Comparison of ENCODE assay signal across 8 cellular contexts in the genomic region with DNA sequence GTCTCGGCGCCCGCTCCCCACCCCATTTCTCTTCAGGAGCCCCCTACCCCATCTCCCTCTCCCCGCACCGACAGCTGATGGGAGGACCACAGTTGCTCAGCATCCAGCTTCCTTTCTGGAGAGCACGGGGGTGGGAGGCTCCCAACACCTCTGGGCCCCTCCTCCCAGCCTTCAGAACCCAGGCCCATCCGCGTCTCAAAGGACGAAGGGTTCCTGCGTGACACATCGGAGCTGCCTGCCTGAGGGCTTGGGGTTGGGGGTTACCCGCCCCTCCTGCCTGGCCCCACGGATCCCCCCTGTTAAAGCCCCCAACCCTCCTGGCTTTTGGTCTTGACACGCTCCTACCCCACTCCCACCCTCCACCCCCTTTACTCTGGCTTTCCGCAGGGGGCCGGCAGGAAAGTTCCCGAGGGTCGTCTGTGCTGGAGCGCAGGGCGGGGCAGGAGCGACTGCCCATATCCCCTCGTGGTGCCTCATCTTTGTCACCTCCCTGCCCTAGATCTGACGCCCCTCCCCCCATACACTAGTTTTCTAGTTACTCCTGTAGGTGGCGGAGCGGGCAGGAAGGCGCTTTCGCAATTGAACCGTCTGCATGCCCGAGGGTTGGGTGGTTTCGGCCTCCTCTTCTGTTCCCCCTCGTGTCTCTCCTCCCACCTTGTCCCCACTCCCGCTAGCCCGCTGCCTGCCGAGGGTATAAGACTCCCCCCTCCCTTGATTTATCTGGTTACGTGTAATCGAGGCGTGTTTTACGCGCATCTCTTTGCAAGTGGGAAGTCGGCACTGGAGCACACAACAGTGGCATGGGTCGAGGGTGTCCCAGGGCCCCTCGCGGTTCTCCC. TPM values are rescaled to one million over a fixed set of nuclear protein-coding genes. Genes with fewer than 3 reads are reported as not detected.
A peak's percentile ranks its signal among the peaks of the same experiment; 100 is the strongest.
DNase-seq lines count a peak whose midpoint lies in the region; ATAC-seq, FAIRE-seq and TF ChIP-seq lines count a peak whose summit lies in the region.

No MANE protein-coding gene starts in this region.

- H3K4me1 ChIP-seq in H1 (replicated peaks in 1 of 4; ENCODE audit: control insufficient read depth in 3 of 4, insufficient read depth in 4 of 4, low read length in 3 of 4) (peaks cover 0 to 6% (median 4%) of the 10 kb centered on the region in 4 experiments; a peak in 5 of 7 replicates), mesenchymal stem cell (ENCODE audit: control insufficient read depth, insufficient read depth, low read depth, low read length) (peaks cover 17% of the 10 kb centered on the region)

- CTCF ChIA-PET in H1 (lab: Charles Lee; ENCODE audit: partially characterized antibody) = interaction anchor here (0.7 to 2.5 kb wide), 40 partner anchors 11 to 327 kb away, joined by 3 to 36 read pairs (median 5); partner anchors contain the start of genes CD209, RETN and ZNF358

- no peak for TF ChIP-seq POLR2A in H1 (IDR thresholded peaks at IDR 0.05; ENCODE audit: control extremely low read depth in 1 of 2, low read depth in 2 of 2, low read length in 2 of 2)

- POLR2A ChIA-PET in H1 (lab: Charles Lee; ENCODE audit: partially characterized antibody) = interaction anchor here (0.6 to 2.1 kb wide), 9 partner anchors 12 to 196 kb away, joined by 3 to 11 read pairs (median 4); no protein-coding TSS in a partner anchor

- WGBS in H1 (ENCODE audit: extremely low coverage in 1 of 2, insufficient coverage in 1 of 2, insufficient read length in 1 of 2, insufficient replicate concordance in 2 of 2, low coverage in 1 of 2, low lambda C conversion rate in 2 of 2, missing lambda C conversion rate in 1 of 2), 2 experiments = 23% methylated on average over 33 of the region's 43 CpGs; no CpG with 5 or more reads in 1 of the 2 experiments
- 28% methylated on average over 43 of the region's 43 CpGs for WGBS in mesenchymal stem cell

- H3K56ac ChIP-seq in H1 (replicated peaks; ENCODE audit: insufficient read length, low read depth, low read length) = peak overlapping the region; percentile 90

- TF ChIP-seq CTCF in AG09309 (IDR thresholded peaks at IDR 0.05; ENCODE audit: control insufficient read depth, insufficient read depth, low read depth, low read length, missing control alignments) (peak; percentile 78), H1 (IDR thresholded peaks at IDR 0.05; ENCODE audit: control extremely low read depth in 1 of 3, insufficient read depth in 1 of 3, low read depth in 1 of 3, low read length in 3 of 3) (peak; percentile 65 to 75 (median 71))

- H3K23ac ChIP-seq in H1 (ENCODE audit: insufficient read length) (no peak overlapping the region), mesenchymal stem cell (ENCODE audit: low read length in 2 of 2) (peak overlapping the region in 1 of 2 experiments; percentile 96)

- peak; percentile 53 to 68 for TF ChIP-seq RAD21 in H1 (IDR thresholded peaks at IDR 0.05 in 1 of 2, conservative IDR thresholded peaks at IDR 0.05 in 1 of 2; ENCODE audit: low read depth in 2 of 2, low read length in 2 of 2)

- H3K79me2 ChIP-seq in H1 (ENCODE audit: control insufficient read depth in 1 of 2, insufficient read depth in 2 of 2, low read length in 2 of 2) = peaks cover 0 to 6% of the 10 kb centered on the region in 2 experiments; a peak in 1 of 4 replicates

- DNase-seq in AG09309 (ENCODE audit: low read depth) = peak; percentile 23
- peak; percentile 9 for DNase-seq in NCI-H82 treated with DMSO at 0.1 percent for 48 hours (lab: John Stamatoyannopoulos, UW; ENCODE audit: unreplicated experiment)
- DNase-seq in activated CD8-positive, alpha-beta memory T cell treated with anti-CD3 and anti-CD28 coated beads for 48 hours (ENCODE audit: low read depth in 2 of 3, low spot score in 2 of 3) = peak; percentile 59 to 71 (median 60)
- DNase-seq in H1 (ENCODE audit: low read depth in 1 of 2, low spot score in 2 of 2) = peak; percentile 62 to 82
- DNase-seq in mesenchymal stem cell = peak; percentile 71
- peak; percentile 71 to 95 (median 82) for DNase-seq in stimulated activated CD4-positive, alpha-beta T cell treated with anti-CD3 and anti-CD28 coated beads, TNF-alpha, amount 100 ng/mL, for 48 hours (ENCODE audit: low read depth in 3 of 3)
- DNase-seq in GOT3 (lab: John Stamatoyannopoulos, UW) = no peak

- H4K5ac ChIP-seq in H1 (ENCODE audit: insufficient read length, low read depth, low read length) = peak overlapping the region; percentile 79

- H3K79me1 ChIP-seq in H1 (ENCODE audit: low read depth, low read length) = peaks cover 4% of the 10 kb centered on the region
- H3K79me1 ChIP-seq in mesenchymal stem cell (replicated peaks; ENCODE audit: low read length, poor library complexity, severe bottlenecking) = peaks cover 23% of the 10 kb centered on the region

- H3K9ac ChIP-seq in H1 (replicated peaks in 1 of 4; ENCODE audit: extremely low read depth in 1 of 4, low read depth in 3 of 4, low read length in 3 of 4) = peak overlapping the region in 2 of 4 experiments; percentile 48 to 60; a peak in 4 of 7 replicates
- H3K9ac ChIP-seq in mesenchymal stem cell (ENCODE audit: low read length) = peak overlapping the region; percentile 94

- H2BK5ac ChIP-seq in H1 (ENCODE audit: low read depth, low read length) (peak overlapping the region; percentile 2), mesenchymal stem cell (ENCODE audit: low read depth, low read length, poor library complexity, severe bottlenecking) (no peak overlapping the region)

- H4K8ac ChIP-seq in H1 (ENCODE audit: extremely low read depth, insufficient read depth, low read length) (no peak overlapping the region; the same call in none of the 2 replicates), mesenchymal stem cell (ENCODE audit: low read length) (peak overlapping the region; percentile 99)

- H3K23me2 ChIP-seq in H1 (ENCODE audit: low read depth, low read length) = peaks cover 8% of the 10 kb centered on the region; the same call in 1 of the 2 replicates

- peak overlapping the region; percentile 96 for H3K4me3 ChIP-seq in AG09309 (ENCODE audit: control insufficient read depth, low read depth, low read length)
- H3K4me3 ChIP-seq in H1 (ENCODE audit: extremely low read depth in 1 of 4, insufficient read depth in 2 of 4, low read depth in 3 of 4, low read length in 4 of 4) = peak overlapping the region; percentile 53 to 98 (median 80)
- H3K4me3 ChIP-seq in mesenchymal stem cell (ENCODE audit: insufficient read depth in 1 of 2, low read depth in 1 of 2, low read length in 2 of 2) = peak overlapping the region; percentile 93 to 100

- H3K27me3 ChIP-seq in H1 (replicated peaks in 1 of 4; ENCODE audit: control insufficient read depth in 3 of 4, extremely low read depth in 1 of 4, insufficient read depth in 3 of 4, low read length in 3 of 4) (peaks cover 0 to 6% (median 1%) of the 10 kb centered on the region in 4 experiments; a peak in 2 of 7 replicates), mesenchymal stem cell (ENCODE audit: control insufficient read depth in 1 of 2, insufficient read depth in 1 of 2, low read length in 2 of 2) (peaks cover 18 to 31% of the 10 kb centered on the region in 2 experiments)

- H3K9me3 ChIP-seq in H1 (ENCODE audit: insufficient read depth in 2 of 2, low read depth in 1 of 2, low read length in 1 of 2) (no peaks in the 10 kb centered on the region), mesenchymal stem cell (ENCODE audit: control insufficient read depth, low read length) (no peaks in the 10 kb centered on the region)

- H2BK20ac ChIP-seq in H1 (ENCODE audit: low read length) = no peak overlapping the region

- H2BK120ac ChIP-seq in H1 (replicated peaks; ENCODE audit: low read depth, low read length) (no peak overlapping the region), mesenchymal stem cell (ENCODE audit: low read depth, low read length) (peak overlapping the region; percentile 98)

- H3K18ac ChIP-seq in H1 (ENCODE audit: extremely low read depth, low read length) = peak overlapping the region; percentile 78
- peak overlapping the region; percentile 97 to 99 for H3K18ac ChIP-seq in mesenchymal stem cell (ENCODE audit: low read depth in 1 of 2, low read length in 2 of 2)

- peak overlapping the region; percentile 32 for H3K4ac ChIP-seq in H1 (replicated peaks; ENCODE audit: insufficient read length, low read depth, low read length)
- H3K4ac ChIP-seq in mesenchymal stem cell (ENCODE audit: low read depth in 1 of 2, low read length in 2 of 2) = peak overlapping the region; percentile 6 to 99

- H3K14ac ChIP-seq in H1 (ENCODE audit: insufficient read length) (no peak overlapping the region), mesenchymal stem cell (ENCODE audit: low read length in 2 of 2) (no peak overlapping the region)

- peaks cover 0 to 8% of the 10 kb centered on the region in 2 experiments for H4K20me1 ChIP-seq in H1 (replicated peaks in 1 of 2; ENCODE audit: control insufficient read depth in 1 of 2, insufficient read depth in 2 of 2, low read length in 2 of 2)

- peaks cover 0 to 12% (median 6%) of the 10 kb centered on the region in 4 experiments; a peak in 4 of 8 replicates for H3K36me3 ChIP-seq in H1 (ENCODE audit: control insufficient read depth in 2 of 4, insufficient read depth in 4 of 4, low read length in 3 of 4)
- H3K36me3 ChIP-seq in mesenchymal stem cell (ENCODE audit: control insufficient read depth in 1 of 2, insufficient read depth in 2 of 2, low read depth in 1 of 2, low read length in 2 of 2) = peaks cover 17 to 32% of the 10 kb centered on the region in 2 experiments

- FAIRE-seq in H1 (lab: Jason Lieb, UNC) = no peak

- no peak overlapping the region for H2AFZ ChIP-seq in H1 (ENCODE audit: low read length)
- H2AFZ ChIP-seq in mesenchymal stem cell (ENCODE audit: low read depth, low read length) = peak overlapping the region; percentile 89

- H3K4me2 ChIP-seq in H1 (ENCODE audit: insufficient read depth in 1 of 2, low read depth in 2 of 2, low read length in 2 of 2) (peak overlapping the region; percentile 57 to 80), mesenchymal stem cell (ENCODE audit: low read length, poor library complexity, severe bottlenecking) (peak overlapping the region; percentile 79)

- ATAC-seq in GM19455 (IDR thresholded peaks at IDR 0.05; ENCODE audit: unreplicated experiment) = peak; percentile 34

- TF ChIP-seq EP300 in H1 (IDR thresholded peaks at IDR 0.05; ENCODE audit: borderline replicate concordance in 1 of 2, low read depth in 2 of 2, low read length in 2 of 2) = peak in 1 of 2 experiments; percentile 32; a peak in 1 of 3 replicates

- 0 out of 2 replicates have a peak overlapping the region, but pooled peaks have one; percentile 35 for H2BK12ac ChIP-seq in H1 (ENCODE audit: low read depth, low read length)
- peak overlapping the region in 1 of 2 experiments; percentile 74 for H2BK12ac ChIP-seq in mesenchymal stem cell (ENCODE audit: low read length in 2 of 2)

- H2BK15ac ChIP-seq in H1 (ENCODE audit: low read length) (peak overlapping the region; percentile 29; the same call in 1 of the 2 replicates), mesenchymal stem cell (ENCODE audit: low read depth, poor library complexity, severe bottlenecking) (peak overlapping the region; percentile 60)

- H2AK5ac ChIP-seq in H1 (ENCODE audit: low read depth, low read length) (no peak overlapping the region), mesenchymal stem cell (ENCODE audit: low read length, severe bottlenecking) (no peak overlapping the region)

- H4K91ac ChIP-seq in H1 (replicated peaks; ENCODE audit: insufficient read length, low read length) = peak overlapping the region; percentile 44
- H4K91ac ChIP-seq in mesenchymal stem cell (ENCODE audit: low read length) = peak overlapping the region; percentile 82

- H3K27ac ChIP-seq in H1 (ENCODE audit: low read depth, low read length) (peak overlapping the region; percentile 60), mesenchymal stem cell (ENCODE audit: low read length, poor library complexity, severe bottlenecking) (no peak overlapping the region)

RNA-seq across cellular contexts. Expression of gene TRAPPC5, which starts 0.9 kb away (rescaled TPM):
- total RNA-seq in H1 (2021; fragmentation: NEBNext Ultra II Directional; extraction: Animal tissue kit (Norgen Biotek cat#: 25700)) = 99.7 and 109 TPM in 2 replicates
- 120 TPM in 2 replicates for polyA plus RNA-seq in H1 (2011; rRNA removed)
- 100 TPM for polyA plus RNA-seq in H1 (2011; cell fraction: cytosol; rRNA removed)
- 77.3 TPM for polyA plus RNA-seq in H1 (2011; cell fraction: nucleus; rRNA removed)
- 55.2 to 165 TPM (median 152 TPM) in 4 replicates for polyA plus RNA-seq in H1 (2012, experiment 1 of 2)
- polyA plus RNA-seq in H1 (2012, experiment 2 of 2) = 95.9 TPM
- 60.6 TPM for polyA plus RNA-seq in H1 (2013, experiment 1 of 2)
- 68.5 TPM for polyA plus RNA-seq in H1 (2013, experiment 2 of 2)
- 42.8 and 56.6 TPM in 2 replicates for polyA minus RNA-seq in H1 (2011; rRNA and poly(A)+ RNA removed)
- 97.4 TPM for polyA minus RNA-seq in H1 (2011; cell fraction: cytosol; rRNA and poly(A)+ RNA removed)
- 61.8 TPM for polyA minus RNA-seq in H1 (2011; cell fraction: nucleus; rRNA and poly(A)+ RNA removed)
- 88.2 TPM for polyA plus RNA-seq in mesenchymal stem cell (2013, experiment 1 of 2)
- polyA plus RNA-seq in mesenchymal stem cell (2013, experiment 2 of 2) = 93.7 TPM

RNA-seq across cellular contexts. Expression of gene MCEMP1, which starts 4.7 kb away (rescaled TPM):
- total RNA-seq in H1 (2021; fragmentation: NEBNext Ultra II Directional; extraction: Animal tissue kit (Norgen Biotek cat#: 25700)) = not detected in 2 replicates
- 0.13 TPM in 1 of 2 replicates, not detected in the other for polyA plus RNA-seq in H1 (2011; rRNA removed)
- polyA plus RNA-seq in H1 (2011; cell fraction: cytosol; rRNA removed) = 0.08 TPM
- 0.10 TPM for polyA plus RNA-seq in H1 (2011; cell fraction: nucleus; rRNA removed)
- polyA plus RNA-seq in H1 (2012, experiment 1 of 2) = not detected in 4 replicates
- not detected for polyA plus RNA-seq in H1 (2012, experiment 2 of 2)
- not detected for polyA plus RNA-seq in H1 (2013, experiment 1 of 2)
- not detected for polyA plus RNA-seq in H1 (2013, experiment 2 of 2)
- polyA minus RNA-seq in H1 (2011; rRNA and poly(A)+ RNA removed) = not detected in 2 replicates
- polyA minus RNA-seq in H1 (2011; cell fraction: cytosol; rRNA and poly(A)+ RNA removed) = not detected
- not detected for polyA minus RNA-seq in H1 (2011; cell fraction: nucleus; rRNA and poly(A)+ RNA removed)
- not detected for polyA plus RNA-seq in mesenchymal stem cell (2013, experiment 1 of 2)
- not detected for polyA plus RNA-seq in mesenchymal stem cell (2013, experiment 2 of 2)

RNA-seq across cellular contexts. Expression of gene RETN, which starts 12.7 kb away (rescaled TPM):
- not detected in 2 replicates for total RNA-seq in H1 (2021; fragmentation: NEBNext Ultra II Directional; extraction: Animal tissue kit (Norgen Biotek cat#: 25700))
- not detected in 2 replicates for polyA plus RNA-seq in H1 (2011; rRNA removed)
- polyA plus RNA-seq in H1 (2011; cell fraction: cytosol; rRNA removed) = not detected
- polyA plus RNA-seq in H1 (2011; cell fraction: nucleus; rRNA removed) = not detected
- not detected in 4 replicates for polyA plus RNA-seq in H1 (2012, experiment 1 of 2)
- polyA plus RNA-seq in H1 (2012, experiment 2 of 2) = not detected
- not detected for polyA plus RNA-seq in H1 (2013, experiment 1 of 2)
- polyA plus RNA-seq in H1 (2013, experiment 2 of 2) = not detected
- not detected in 2 replicates for polyA minus RNA-seq in H1 (2011; rRNA and poly(A)+ RNA removed)
- polyA minus RNA-seq in H1 (2011; cell fraction: cytosol; rRNA and poly(A)+ RNA removed) = not detected
- not detected for polyA minus RNA-seq in H1 (2011; cell fraction: nucleus; rRNA and poly(A)+ RNA removed)
- not detected for polyA plus RNA-seq in mesenchymal stem cell (2013, experiment 1 of 2)
- polyA plus RNA-seq in mesenchymal stem cell (2013, experiment 2 of 2) = not detected

RNA-seq across cellular contexts. Expression of gene FCER2, which starts 20.4 kb away (rescaled TPM):
- total RNA-seq in H1 (2021; fragmentation: NEBNext Ultra II Directional; extraction: Animal tissue kit (Norgen Biotek cat#: 25700)) = 0.29 TPM in 1 of 2 replicates, not detected in the other
- polyA plus RNA-seq in H1 (2011; rRNA removed) = 0.67 TPM in 2 replicates
- polyA plus RNA-seq in H1 (2011; cell fraction: cytosol; rRNA removed) = 0.32 TPM
- polyA plus RNA-seq in H1 (2011; cell fraction: nucleus; rRNA removed) = 1.2 TPM
- polyA plus RNA-seq in H1 (2012, experiment 1 of 2) = 0.39 to 0.69 TPM (median 0.57 TPM) in 3 of 4 replicates, not detected in the other
- 0.41 TPM for polyA plus RNA-seq in H1 (2012, experiment 2 of 2)
- 1.2 TPM for polyA plus RNA-seq in H1 (2013, experiment 1 of 2)
- 1.1 TPM for polyA plus RNA-seq in H1 (2013, experiment 2 of 2)
- polyA minus RNA-seq in H1 (2011; rRNA and poly(A)+ RNA removed) = 0.12 TPM in 1 of 2 replicates, not detected in the other
- not detected for polyA minus RNA-seq in H1 (2011; cell fraction: cytosol; rRNA and poly(A)+ RNA removed)
- polyA minus RNA-seq in H1 (2011; cell fraction: nucleus; rRNA and poly(A)+ RNA removed) = not detected
- not detected for polyA plus RNA-seq in mesenchymal stem cell (2013, experiment 1 of 2)
- polyA plus RNA-seq in mesenchymal stem cell (2013, experiment 2 of 2) = not detected

RNA-seq across cellular contexts. Expression of gene STXBP2, which starts 44.6 kb away (rescaled TPM):
- total RNA-seq in H1 (2021; fragmentation: NEBNext Ultra II Directional; extraction: Animal tissue kit (Norgen Biotek cat#: 25700)) = 51.5 and 52.9 TPM in 2 replicates
- polyA plus RNA-seq in H1 (2011; rRNA removed) = 53.8 and 82.7 TPM in 2 replicates
- 74.0 TPM for polyA plus RNA-seq in H1 (2011; cell fraction: cytosol; rRNA removed)
- 172 TPM for polyA plus RNA-seq in H1 (2011; cell fraction: nucleus; rRNA removed)
- polyA plus RNA-seq in H1 (2012, experiment 1 of 2) = 66.0 to 89.4 TPM (median 79.0 TPM) in 4 replicates
- 56.2 TPM for polyA plus RNA-seq in H1 (2012, experiment 2 of 2)
- 30.5 TPM for polyA plus RNA-seq in H1 (2013, experiment 1 of 2)
- polyA plus RNA-seq in H1 (2013, experiment 2 of 2) = 28.4 TPM
- 91.9 and 150 TPM in 2 replicates for polyA minus RNA-seq in H1 (2011; rRNA and poly(A)+ RNA removed)
- 61.6 TPM for polyA minus RNA-seq in H1 (2011; cell fraction: cytosol; rRNA and poly(A)+ RNA removed)
- 100 TPM for polyA minus RNA-seq in H1 (2011; cell fraction: nucleus; rRNA and poly(A)+ RNA removed)
- 21.9 TPM for polyA plus RNA-seq in mesenchymal stem cell (2013, experiment 1 of 2)
- polyA plus RNA-seq in mesenchymal stem cell (2013, experiment 2 of 2) = 19.8 TPM
